8 cellular contexts compared by ENCODE assay signal in genomic region chr5:71782771-71783770, GRCh38.
DNase-seq lines count a peak whose midpoint lies in the region; ATAC-seq and TF ChIP-seq lines count a peak whose summit lies in the region.

No MANE protein-coding gene starts in this region.

- H3K4me1 ChIP-seq in thoracic aorta (ENCODE audit: control insufficient read depth in 1 of 2, low read depth in 2 of 2), result peaks cover 0 to 49% of the 10 kb centered on the region in 2 donors

- H3K36me3 ChIP-seq in thoracic aorta, result no peaks in the 10 kb centered on the region

- H3K9me3 ChIP-seq in thoracic aorta, result no peaks in the 10 kb centered on the region

- H3K4me3 ChIP-seq in fibroblast of the aortic adventitia (ENCODE audit: low read depth, low read length) (peak overlapping the region; percentile 1), thoracic aorta (peak overlapping the region; percentile 65)

- no peak overlapping the region for H3K27ac Mint-ChIP-seq in nephron progenitor cell

- H3K27me3 ChIP-seq in thoracic aorta (replicated peaks; ENCODE audit: insufficient read depth), result no peaks in the 10 kb centered on the region

- no peaks in the 10 kb centered on the region for H3K9me3 Mint-ChIP-seq in nephron progenitor cell

- DNase-seq in DMS53 treated with DMSO at 0.1 percent for 48 hours (lab: John Stamatoyannopoulos, UW; ENCODE audit: unreplicated experiment) (peak; percentile 73), HS-27A (ENCODE audit: low read depth) (peak; percentile 20), NCI-H748 treated with DMSO at 0.1 percent for 48 hours (lab: John Stamatoyannopoulos, UW) (peak; percentile 84), fibroblast of the aortic adventitia (ENCODE audit: low read depth) (peak; percentile 88), nephron progenitor cell (peak; percentile 81), thoracic aorta (ENCODE audit: low spot score) (peak; percentile 63)
- peak; percentile 34 for DNase-seq in activated T-cell treated with anti-CD3 and anti-CD28 coated beads, Interleukin-2, amount 50 U/mL, for 1 hour

- TF ChIP-seq CTCF in fibroblast of the aortic adventitia (IDR thresholded peaks at IDR 0.05; ENCODE audit: insufficient read depth, low read length) (peak; percentile 88), nephron progenitor cell (IDR thresholded peaks at IDR 0.05) (peak; percentile 76), thoracic aorta (IDR thresholded peaks at IDR 0.05) (peak; percentile 79)

- H3K4me3 Mint-ChIP-seq in nephron progenitor cell, result peak overlapping the region; percentile 55

- peak overlapping the region; percentile 81 to 86 for H3K27ac ChIP-seq in thoracic aorta

- peaks cover 13% of the 10 kb centered on the region for H3K4me1 Mint-ChIP-seq in nephron progenitor cell

- H3K27me3 Mint-ChIP-seq in nephron progenitor cell (ENCODE audit: low read depth, poor library complexity), result no peaks in the 10 kb centered on the region

- no peaks in the 10 kb centered on the region for H3K36me3 Mint-ChIP-seq in nephron progenitor cell (ENCODE audit: low read depth)

- ATAC-seq in GM21447 (IDR thresholded peaks at IDR 0.05; ENCODE audit: unreplicated experiment) (peak; percentile 98), thoracic aorta (ENCODE audit: insufficient number of reproducible peaks, low FRiP score, low read depth) (peak; percentile 77)

Comparison
In these comparisons a context has a peak if more than half of its experiments do, and no peak if none do; other contexts are left out.
1. Peak in every context shown above with its lines: DNase-seq, ATAC-seq, H3K4me3 ChIP-seq and H3K27ac ChIP-seq.
2. DNase-seq: peak in every context shown above with its lines; median percentile 88 in fibroblast of the aortic adventitia; 84 in NCI-H748 treated with DMSO at 0.1 percent for 48 hours; 81 in nephron progenitor cell; 73 in DMS53 treated with DMSO at 0.1 percent for 48 hours; 63 in thoracic aorta; 34 in activated T-cell treated with anti-CD3 and anti-CD28 coated beads, Interleukin-2, amount 50 U/mL, for 1 hour; 20 in HS-27A.